ENCODE assay signal across 8 cellular contexts in the genomic region with DNA sequence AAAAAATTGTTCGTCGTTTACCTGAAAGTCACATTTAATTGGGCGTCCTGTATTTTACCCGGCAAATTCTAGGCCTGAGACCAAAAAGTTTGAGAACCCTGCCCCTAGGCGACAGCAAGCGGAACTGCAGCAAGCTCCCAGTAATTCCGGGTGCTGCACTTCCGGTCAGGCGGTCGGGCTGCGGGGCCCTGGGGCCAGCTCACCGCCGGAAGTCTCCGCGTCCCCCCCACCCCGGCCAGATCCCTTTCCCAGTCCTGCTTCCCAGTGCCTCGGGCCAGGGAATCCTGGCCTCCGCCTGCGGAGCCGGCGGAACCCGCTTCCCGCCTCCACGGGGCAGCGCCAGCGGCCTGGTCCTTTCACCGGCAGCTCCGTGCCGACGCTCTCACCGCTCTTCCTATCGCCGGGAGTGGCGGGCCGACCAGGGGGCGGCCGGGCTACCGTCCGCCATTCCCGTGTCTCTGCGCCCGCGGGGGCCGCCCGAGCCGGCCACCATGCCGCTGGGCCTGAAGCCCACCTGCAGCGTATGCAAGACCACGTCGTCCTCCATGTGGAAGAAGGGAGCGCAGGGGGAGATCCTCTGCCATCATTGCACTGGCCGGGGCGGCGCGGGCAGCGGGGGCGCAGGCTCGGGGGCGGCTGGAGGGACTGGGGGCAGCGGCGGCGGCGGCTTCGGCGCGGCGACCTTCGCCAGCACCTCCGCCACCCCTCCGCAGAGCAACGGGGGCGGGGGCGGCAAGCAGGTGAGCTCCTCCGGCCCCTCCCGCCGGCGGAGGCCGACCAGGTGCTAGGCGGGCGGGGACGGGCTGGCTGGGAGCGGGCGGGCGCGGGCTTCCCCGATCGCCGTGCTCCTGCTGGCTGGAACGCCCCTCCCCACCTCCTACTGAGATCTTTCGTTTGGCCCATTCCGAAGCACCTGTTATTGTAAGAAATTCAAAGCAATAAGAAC. TPM values are rescaled to one million over a fixed set of nuclear protein-coding genes. Genes with fewer than 3 reads are reported as not detected.
DNase-seq lines count a peak whose midpoint lies in the region; ATAC-seq, FAIRE-seq and TF ChIP-seq lines count a peak whose summit lies in the region.

A gene with protein sequence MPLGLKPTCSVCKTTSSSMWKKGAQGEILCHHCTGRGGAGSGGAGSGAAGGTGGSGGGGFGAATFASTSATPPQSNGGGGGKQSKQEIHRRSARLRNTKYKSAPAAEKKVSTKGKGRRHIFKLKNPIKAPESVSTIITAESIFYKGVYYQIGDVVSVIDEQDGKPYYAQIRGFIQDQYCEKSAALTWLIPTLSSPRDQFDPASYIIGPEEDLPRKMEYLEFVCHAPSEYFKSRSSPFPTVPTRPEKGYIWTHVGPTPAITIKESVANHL (plus strand): TSS at position 244 of the 946 bp plus-strand sequence. CDS start 248 bp downstream, at position 492.

- H3K36me3 Mint-ChIP-seq in Calu3 (ENCODE audit: insufficient read depth, unreplicated experiment), result peaks cover 27% of the 10 kb centered on the region

- no TSS peak for BruUV-seq in Calu3 (replicated peaks; lab: Mats Ljungman, UMichigan)

- no peaks in the 10 kb centered on the region; the same call in 1 of the 2 replicates for H3K79me1 ChIP-seq in H1 (ENCODE audit: low read depth, low read length)
- peaks cover 8% of the 10 kb centered on the region for H3K79me1 ChIP-seq in mesenchymal stem cell (replicated peaks; ENCODE audit: low read length, poor library complexity, severe bottlenecking)

- ATAC-seq in GM21360 (IDR thresholded peaks at IDR 0.05; ENCODE audit: unreplicated experiment), result peak; percentile 84

- POLR2A ChIA-PET in H1 (lab: Charles Lee; ENCODE audit: partially characterized antibody), result interaction anchor here (0.6 to 3.1 kb wide), 31 partner anchors 9 to 545 kb away, joined by 3 to 34 read pairs (median 4); a partner anchor contains a TSS

- no peaks in the 10 kb centered on the region for H3K27me3 Mint-ChIP-seq in Calu3 (ENCODE audit: unreplicated experiment)

- peak within 1 kb of the TSS; percentile 64 for H4K91ac ChIP-seq in H1 (replicated peaks; ENCODE audit: insufficient read length, low read length)
- peak within 1 kb of the TSS; percentile 96 for H4K91ac ChIP-seq in mesenchymal stem cell (ENCODE audit: low read length)

- peak within 1 kb of the TSS; percentile 94 for H2AFZ ChIP-seq in H1 (ENCODE audit: low read length)
- H2AFZ ChIP-seq in mesenchymal stem cell (ENCODE audit: low read depth, low read length), result peak within 1 kb of the TSS; percentile 3

- intact Hi-C loops in Calu3 (cut with micrococcal nuclease; ENCODE audit: unreplicated experiment), result loop anchor here (2.0 to 10.0 kb wide), 3 partner anchors 23 to 1393 kb away; a partner anchor contains a TSS

- H4K5ac ChIP-seq in H1 (ENCODE audit: insufficient read length, low read depth, low read length), result peak within 1 kb of the TSS; percentile 96

- peak within 1 kb of the TSS; percentile 76 to 77 for H3K4me2 ChIP-seq in H1 (ENCODE audit: insufficient read depth in 1 of 2, low read depth in 2 of 2, low read length in 2 of 2)
- H3K4me2 ChIP-seq in mesenchymal stem cell (ENCODE audit: low read length, poor library complexity, severe bottlenecking), result peak within 1 kb of the TSS; percentile 81

- H3K4me1 ChIP-seq in H1 (replicated peaks in 1 of 4; ENCODE audit: control insufficient read depth in 3 of 4, insufficient read depth in 4 of 4, low read length in 3 of 4) (no peaks in the 10 kb centered on the region), mesenchymal stem cell (ENCODE audit: control insufficient read depth, insufficient read depth, low read depth, low read length) (no peaks in the 10 kb centered on the region)

- no peak within 1 kb of the TSS for H2BK120ac ChIP-seq in H1 (replicated peaks; ENCODE audit: low read depth, low read length)
- peak within 1 kb of the TSS; percentile 90 for H2BK120ac ChIP-seq in mesenchymal stem cell (ENCODE audit: low read depth, low read length)

- no peak within 1 kb of the TSS for H2BK20ac ChIP-seq in H1 (ENCODE audit: low read length)

- peak within 1 kb of the TSS; percentile 95 for H3K27ac ChIP-seq in H1 (ENCODE audit: low read depth, low read length)
- no peak within 1 kb of the TSS for H3K27ac ChIP-seq in mesenchymal stem cell (ENCODE audit: low read length, poor library complexity, severe bottlenecking)

- no peak within 1 kb of the TSS for H2BK15ac ChIP-seq in H1 (ENCODE audit: low read length)
- peak within 1 kb of the TSS; percentile 99 for H2BK15ac ChIP-seq in mesenchymal stem cell (ENCODE audit: low read depth, poor library complexity, severe bottlenecking)

- TF ChIP-seq CTCF in Calu3 (IDR thresholded peaks at IDR 0.05; ENCODE audit: unreplicated experiment) (peak; percentile 61), H1 (IDR thresholded peaks at IDR 0.05; ENCODE audit: control extremely low read depth in 1 of 3, insufficient read depth in 1 of 3, low read depth in 1 of 3, low read length in 3 of 3) (peak; percentile 87 to 93 (median 87))

- H4K8ac ChIP-seq in H1 (ENCODE audit: extremely low read depth, insufficient read depth, low read length), result peak within 1 kb of the TSS; percentile 98
- peak within 1 kb of the TSS; percentile 96 for H4K8ac ChIP-seq in mesenchymal stem cell (ENCODE audit: low read length)

- H3K23me2 ChIP-seq in H1 (ENCODE audit: low read depth, low read length), result peaks cover 3% of the 10 kb centered on the region; the same call in 1 of the 2 replicates

- H3K9ac ChIP-seq in H1 (replicated peaks in 1 of 4; ENCODE audit: extremely low read depth in 1 of 4, low read depth in 3 of 4, low read length in 3 of 4), result peak within 1 kb of the TSS; percentile 65 to 97 (median 96)
- peak within 1 kb of the TSS; percentile 95 for H3K9ac ChIP-seq in mesenchymal stem cell (ENCODE audit: low read length)

- peaks cover 0 to 20% of the 10 kb centered on the region in 2 experiments; a peak in 2 of 4 replicates for H3K79me2 ChIP-seq in H1 (ENCODE audit: control insufficient read depth in 1 of 2, insufficient read depth in 2 of 2, low read length in 2 of 2)

- no peak within 1 kb of the TSS for H2BK12ac ChIP-seq in H1 (ENCODE audit: low read depth, low read length)
- H2BK12ac ChIP-seq in mesenchymal stem cell (ENCODE audit: low read length in 2 of 2), result no peak within 1 kb of the TSS

- CTCF ChIA-PET in Calu3 (lab: Charles Lee), result interaction anchor here (0.6 to 3.0 kb wide), 9 partner anchors 14 to 617 kb away, joined by 3 to 33 read pairs (median 4); a partner anchor contains a TSS
- CTCF ChIA-PET in H1 (lab: Charles Lee; ENCODE audit: partially characterized antibody), result interaction anchor here (0.7 to 6.4 kb wide), 37 partner anchors 10 to 605 kb away, joined by 3 to 159 read pairs (median 4); a partner anchor contains a TSS

- peak within 1 kb of the TSS; percentile 89 for H2BK5ac ChIP-seq in H1 (ENCODE audit: low read depth, low read length)
- peak within 1 kb of the TSS; percentile 58 for H2BK5ac ChIP-seq in mesenchymal stem cell (ENCODE audit: low read depth, low read length, poor library complexity, severe bottlenecking)

- no peaks in the 10 kb centered on the region for H3K27me3 ChIP-seq in H1 (replicated peaks in 1 of 4; ENCODE audit: control insufficient read depth in 3 of 4, extremely low read depth in 1 of 4, insufficient read depth in 3 of 4, low read length in 3 of 4)
- H3K27me3 ChIP-seq in mesenchymal stem cell (ENCODE audit: control insufficient read depth in 1 of 2, insufficient read depth in 1 of 2, low read length in 2 of 2), result no peaks in the 10 kb centered on the region

- H3K4me1 Mint-ChIP-seq in Calu3 (ENCODE audit: low read depth, unreplicated experiment), result peaks cover 8% of the 10 kb centered on the region

- no peak for TF ChIP-seq EP300 in H1 (IDR thresholded peaks at IDR 0.05; ENCODE audit: borderline replicate concordance in 1 of 2, low read depth in 2 of 2, low read length in 2 of 2)

- peaks cover 7 to 37% (median 27%) of the 10 kb centered on the region in 4 experiments for H3K36me3 ChIP-seq in H1 (ENCODE audit: control insufficient read depth in 2 of 4, insufficient read depth in 4 of 4, low read length in 3 of 4)
- H3K36me3 ChIP-seq in mesenchymal stem cell (ENCODE audit: control insufficient read depth in 1 of 2, insufficient read depth in 2 of 2, low read depth in 1 of 2, low read length in 2 of 2), result peaks cover 8 to 35% of the 10 kb centered on the region in 2 experiments

- H3K9me3 ChIP-seq in H1 (ENCODE audit: insufficient read depth in 2 of 2, low read depth in 1 of 2, low read length in 1 of 2) (no peaks in the 10 kb centered on the region), mesenchymal stem cell (ENCODE audit: control insufficient read depth, low read length) (no peaks in the 10 kb centered on the region)

- H3K4me3 ChIP-seq in H1 (ENCODE audit: extremely low read depth in 1 of 4, insufficient read depth in 2 of 4, low read depth in 3 of 4, low read length in 4 of 4) (peak within 1 kb of the TSS; percentile 67 to 94 (median 89)), mesenchymal stem cell (ENCODE audit: insufficient read depth in 1 of 2, low read depth in 1 of 2, low read length in 2 of 2) (peak within 1 kb of the TSS; percentile 85 to 88)

- no peak within 1 kb of the TSS for H2AK5ac ChIP-seq in H1 (ENCODE audit: low read depth, low read length)
- no peak within 1 kb of the TSS for H2AK5ac ChIP-seq in mesenchymal stem cell (ENCODE audit: low read length, severe bottlenecking)

- FAIRE-seq in H1 (lab: Jason Lieb, UNC), result peak; percentile 60

- 2% methylated on average over 78 of the region's 91 CpGs; no CpG with 5 or more reads in 1 of the 2 experiments for WGBS in H1 (ENCODE audit: extremely low coverage in 1 of 2, insufficient coverage in 1 of 2, insufficient read length in 1 of 2, insufficient replicate concordance in 2 of 2, low coverage in 1 of 2, low lambda C conversion rate in 2 of 2, missing lambda C conversion rate in 1 of 2), 2 experiments
- WGBS in mesenchymal stem cell, result under 1% methylated on average over 54 of the region's 91 CpGs

- no peaks in the 10 kb centered on the region for H3K9me3 Mint-ChIP-seq in Calu3 (ENCODE audit: low read depth, unreplicated experiment)

- peak within 1 kb of the TSS; percentile 81; the same call in 1 of the 2 replicates for H3K18ac ChIP-seq in H1 (ENCODE audit: extremely low read depth, low read length)
- H3K18ac ChIP-seq in mesenchymal stem cell (ENCODE audit: low read depth in 1 of 2, low read length in 2 of 2), result peak within 1 kb of the TSS; percentile 70 to 95

- peak; percentile 93 for TF ChIP-seq RAD21 in H1 (IDR thresholded peaks at IDR 0.05 in 1 of 2, conservative IDR thresholded peaks at IDR 0.05 in 1 of 2; ENCODE audit: low read depth in 2 of 2, low read length in 2 of 2)

- peak within 1 kb of the TSS; percentile 77 for H3K4me3 Mint-ChIP-seq in Calu3 (ENCODE audit: low read depth, unreplicated experiment)

- peak; percentile 76 to 89 for TF ChIP-seq POLR2A in H1 (IDR thresholded peaks at IDR 0.05; ENCODE audit: control extremely low read depth in 1 of 2, low read depth in 2 of 2, low read length in 2 of 2)

- H3K14ac ChIP-seq in H1 (ENCODE audit: insufficient read length) (no peak within 1 kb of the TSS), mesenchymal stem cell (ENCODE audit: low read length in 2 of 2) (peak within 1 kb of the TSS in 1 of 2 experiments; percentile 81)

- DNase-seq in Calu3, result peak; percentile 86
- peak; percentile 92 for DNase-seq in HT1080 (ENCODE audit: low read depth)
- peak; percentile 99 for DNase-seq in NOMO-1 treated with dmso at 0.1 percent for 144 hours (lab: John Stamatoyannopoulos, UW; ENCODE audit: unreplicated experiment)
- DNase-seq in activated CD8-positive, alpha-beta memory T cell treated with anti-CD3 and anti-CD28 coated beads for 48 hours (ENCODE audit: low read depth in 2 of 3, low spot score in 2 of 3), result peak; percentile 47 to 63 (median 62)
- peak; percentile 85 to 90 for DNase-seq in H1 (ENCODE audit: low read depth in 1 of 2, low spot score in 2 of 2)
- DNase-seq in mesenchymal stem cell, result peak; percentile 91
- peak; percentile 62 for DNase-seq in stimulated activated CD8-positive, alpha-beta memory T cell treated with anti-CD3 and anti-CD28 coated beads, Interleukin-12 subunit alpha, Interleukin-12 subunit beta, amount 100 ng/mL, for 4 hours (ENCODE audit: low read depth)

- H3K56ac ChIP-seq in H1 (replicated peaks; ENCODE audit: insufficient read length, low read depth, low read length), result peak within 1 kb of the TSS; percentile 82

- peak within 1 kb of the TSS; percentile 69 for H3K4ac ChIP-seq in H1 (replicated peaks; ENCODE audit: insufficient read length, low read depth, low read length)
- peak within 1 kb of the TSS; percentile 28 to 97 for H3K4ac ChIP-seq in mesenchymal stem cell (ENCODE audit: low read depth in 1 of 2, low read length in 2 of 2)

- H3K27ac Mint-ChIP-seq in Calu3 (ENCODE audit: unreplicated experiment), result peak within 1 kb of the TSS; percentile 83

- peaks cover 2 to 5% of the 10 kb centered on the region in 2 experiments for H4K20me1 ChIP-seq in H1 (replicated peaks in 1 of 2; ENCODE audit: control insufficient read depth in 1 of 2, insufficient read depth in 2 of 2, low read length in 2 of 2)

- H3K23ac ChIP-seq in H1 (ENCODE audit: insufficient read length) (no peak within 1 kb of the TSS), mesenchymal stem cell (ENCODE audit: low read length in 2 of 2) (peak within 1 kb of the TSS in 1 of 2 experiments; percentile 92)

RNA-seq across cellular contexts. Expression of the gene that starts here (rescaled TPM):
- 22.5 and 26.0 TPM in 2 replicates for total RNA-seq in Calu3 (2022)
- 20.1 and 24.6 TPM in 2 replicates for total RNA-seq in HT1080 (2014; rRNA removed; shearing (Covaris generic))
- polyA plus RNA-seq in HT1080 (2015; cell fraction: cytosol; rRNA removed), result 27.2 and 34.0 TPM in 2 replicates
- polyA plus RNA-seq in HT1080 (2015; cell fraction: nucleus; rRNA removed), result 85.6 and 106 TPM in 2 replicates
- 31.6 and 34.7 TPM in 2 replicates for total RNA-seq in H1 (2021; fragmentation: NEBNext Ultra II Directional; extraction: Animal tissue kit (Norgen Biotek cat#: 25700))
- 14.9 and 17.1 TPM in 2 replicates for polyA plus RNA-seq in H1 (2011; rRNA removed)
- polyA plus RNA-seq in H1 (2011; cell fraction: cytosol; rRNA removed), result 27.9 TPM
- 16.4 TPM for polyA plus RNA-seq in H1 (2011; cell fraction: nucleus; rRNA removed)
- 16.6 to 30.4 TPM (median 20.4 TPM) in 4 replicates for polyA plus RNA-seq in H1 (2012, experiment 1 of 2)
- 6.6 TPM for polyA plus RNA-seq in H1 (2012, experiment 2 of 2)
- 31.1 TPM for polyA plus RNA-seq in H1 (2013, experiment 1 of 2)
- 27.8 TPM for polyA plus RNA-seq in H1 (2013, experiment 2 of 2)
- polyA minus RNA-seq in H1 (2011; rRNA and poly(A)+ RNA removed), result 22.8 and 27.1 TPM in 2 replicates
- polyA minus RNA-seq in H1 (2011; cell fraction: cytosol; rRNA and poly(A)+ RNA removed), result 23.3 TPM
- 59.2 TPM for polyA minus RNA-seq in H1 (2011; cell fraction: nucleus; rRNA and poly(A)+ RNA removed)
- polyA plus RNA-seq in mesenchymal stem cell (2013, experiment 1 of 2), result 29.5 TPM
- polyA plus RNA-seq in mesenchymal stem cell (2013, experiment 2 of 2), result 29.2 TPM
